Comparison of ENCODE assay signal across 1 cellular context in genomic region chr11:69166186-69167115, GRCh38.
A peak's percentile ranks its signal among the peaks of the same experiment; 100 is the strongest.
TF ChIP-seq lines count a peak whose summit lies in the region.

No MANE protein-coding gene starts in this region.

TF ChIP-seq in GM12878, 131 proteins besides CTCF, POLR2A, EP300 and RAD21 (continued from another document):
- TF ChIP-seq HCFC1 (IDR thresholded peaks at IDR 0.05; ENCODE audit: low read length) (no peak; the same call in 1 of the 2 replicates), DPF2 (IDR thresholded peaks at IDR 0.05) (peak; percentile 89), TARDBP (IDR thresholded peaks at IDR 0.05; ENCODE audit: borderline replicate concordance) (peak; percentile 62; the same call in 1 of the 2 replicates), IRF4 (IDR thresholded peaks at IDR 0.05; ENCODE audit: low read depth, low read length) (no peak), JUNB (IDR thresholded peaks at IDR 0.05) (peak; percentile 92), TCF7 (IDR thresholded peaks at IDR 0.05; ENCODE audit: borderline replicate concordance) (no peak; the same call in 1 of the 2 replicates)
